In genomic region chr6:142146828-142147662, GRCh38 we compare ENCODE assay signal across 1 cellular context.
TF ChIP-seq lines count a peak whose summit lies in the region.

Gene NMBR (minus strand): TSS chr6:142147122. CDS start chr6:142088658, 58,464 bp downstream.
A gene with protein sequence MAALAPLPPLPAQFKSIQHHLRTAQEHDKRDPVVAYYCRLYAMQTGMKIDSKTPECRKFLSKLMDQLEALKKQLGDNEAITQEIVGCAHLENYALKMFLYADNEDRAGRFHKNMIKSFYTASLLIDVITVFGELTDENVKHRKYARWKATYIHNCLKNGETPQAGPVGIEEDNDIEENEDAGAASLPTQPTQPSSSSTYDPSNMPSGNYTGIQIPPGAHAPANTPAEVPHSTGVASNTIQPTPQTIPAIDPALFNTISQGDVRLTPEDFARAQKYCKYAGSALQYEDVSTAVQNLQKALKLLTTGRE (plus strand): TSS chr6:142147263. CDS start chr6:142147288, 25 bp downstream.

TF ChIP-seq in GM12878, 131 proteins besides CTCF, POLR2A, EP300 and RAD21 (continued from another document and continues in another):
- TF ChIP-seq, protein P1, sequence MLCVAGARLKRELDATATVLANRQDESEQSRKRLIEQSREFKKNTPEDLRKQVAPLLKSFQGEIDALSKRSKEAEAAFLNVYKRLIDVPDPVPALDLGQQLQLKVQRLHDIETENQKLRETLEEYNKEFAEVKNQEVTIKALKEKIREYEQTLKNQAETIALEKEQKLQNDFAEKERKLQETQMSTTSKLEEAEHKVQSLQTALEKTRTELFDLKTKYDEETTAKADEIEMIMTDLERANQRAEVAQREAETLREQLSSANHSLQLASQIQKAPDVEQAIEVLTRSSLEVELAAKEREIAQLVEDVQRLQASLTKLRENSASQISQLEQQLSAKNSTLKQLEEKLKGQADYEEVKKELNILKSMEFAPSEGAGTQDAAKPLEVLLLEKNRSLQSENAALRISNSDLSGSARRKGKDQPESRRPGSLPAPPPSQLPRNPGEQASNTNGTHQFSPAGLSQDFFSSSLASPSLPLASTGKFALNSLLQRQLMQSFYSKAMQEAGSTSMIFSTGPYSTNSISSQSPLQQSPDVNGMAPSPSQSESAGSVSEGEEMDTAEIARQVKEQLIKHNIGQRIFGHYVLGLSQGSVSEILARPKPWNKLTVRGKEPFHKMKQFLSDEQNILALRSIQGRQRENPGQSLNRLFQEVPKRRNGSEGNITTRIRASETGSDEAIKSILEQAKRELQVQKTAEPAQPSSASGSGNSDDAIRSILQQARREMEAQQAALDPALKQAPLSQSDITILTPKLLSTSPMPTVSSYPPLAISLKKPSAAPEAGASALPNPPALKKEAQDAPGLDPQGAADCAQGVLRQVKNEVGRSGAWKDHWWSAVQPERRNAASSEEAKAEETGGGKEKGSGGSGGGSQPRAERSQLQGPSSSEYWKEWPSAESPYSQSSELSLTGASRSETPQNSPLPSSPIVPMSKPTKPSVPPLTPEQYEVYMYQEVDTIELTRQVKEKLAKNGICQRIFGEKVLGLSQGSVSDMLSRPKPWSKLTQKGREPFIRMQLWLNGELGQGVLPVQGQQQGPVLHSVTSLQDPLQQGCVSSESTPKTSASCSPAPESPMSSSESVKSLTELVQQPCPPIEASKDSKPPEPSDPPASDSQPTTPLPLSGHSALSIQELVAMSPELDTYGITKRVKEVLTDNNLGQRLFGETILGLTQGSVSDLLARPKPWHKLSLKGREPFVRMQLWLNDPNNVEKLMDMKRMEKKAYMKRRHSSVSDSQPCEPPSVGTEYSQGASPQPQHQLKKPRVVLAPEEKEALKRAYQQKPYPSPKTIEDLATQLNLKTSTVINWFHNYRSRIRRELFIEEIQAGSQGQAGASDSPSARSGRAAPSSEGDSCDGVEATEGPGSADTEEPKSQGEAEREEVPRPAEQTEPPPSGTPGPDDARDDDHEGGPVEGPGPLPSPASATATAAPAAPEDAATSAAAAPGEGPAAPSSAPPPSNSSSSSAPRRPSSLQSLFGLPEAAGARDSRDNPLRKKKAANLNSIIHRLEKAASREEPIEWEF (IDR thresholded peaks at IDR 0.05; ENCODE audit: insufficient replicate concordance, low read depth, low read length) = no peak
- no peak for TF ChIP-seq NFXL1 (IDR thresholded peaks at IDR 0.05; ENCODE audit: borderline replicate concordance)
- TF ChIP-seq PRDM15 (CRISPR knock-in tag; IDR thresholded peaks at IDR 0.05) = no peak
- TF ChIP-seq CHD1 (IDR thresholded peaks at IDR 0.05; ENCODE audit: low read depth, low read length) = no peak
- TF ChIP-seq NR2C2 (IDR thresholded peaks at IDR 0.05; ENCODE audit: borderline replicate concordance, control insufficient read depth, insufficient read length, low read depth) = no peak
- no peak for TF ChIP-seq EZH2 (IDR thresholded peaks at IDR 0.05; ENCODE audit: borderline replicate concordance, control insufficient read depth, low read depth, low read length)
- TF ChIP-seq PAX8 (IDR thresholded peaks at IDR 0.05) = no peak
- TF ChIP-seq ZBTB4 (CRISPR knock-in tag; IDR thresholded peaks at IDR 0.05) = no peak
- TF ChIP-seq E4F1 (IDR thresholded peaks at IDR 0.05; ENCODE audit: borderline replicate concordance, partially characterized antibody) = peak; percentile 92
- peak; percentile 81 for TF ChIP-seq SKIL (IDR thresholded peaks at IDR 0.05; ENCODE audit: low read depth, poor library complexity, severe bottlenecking)
- TF ChIP-seq, protein P2, sequence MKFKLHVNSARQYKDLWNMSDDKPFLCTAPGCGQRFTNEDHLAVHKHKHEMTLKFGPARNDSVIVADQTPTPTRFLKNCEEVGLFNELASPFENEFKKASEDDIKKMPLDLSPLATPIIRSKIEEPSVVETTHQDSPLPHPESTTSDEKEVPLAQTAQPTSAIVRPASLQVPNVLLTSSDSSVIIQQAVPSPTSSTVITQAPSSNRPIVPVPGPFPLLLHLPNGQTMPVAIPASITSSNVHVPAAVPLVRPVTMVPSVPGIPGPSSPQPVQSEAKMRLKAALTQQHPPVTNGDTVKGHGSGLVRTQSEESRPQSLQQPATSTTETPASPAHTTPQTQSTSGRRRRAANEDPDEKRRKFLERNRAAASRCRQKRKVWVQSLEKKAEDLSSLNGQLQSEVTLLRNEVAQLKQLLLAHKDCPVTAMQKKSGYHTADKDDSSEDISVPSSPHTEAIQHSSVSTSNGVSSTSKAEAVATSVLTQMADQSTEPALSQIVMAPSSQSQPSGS (IDR thresholded peaks at IDR 0.05; ENCODE audit: low read length) = peak; percentile 59; the same call in 1 of the 2 replicates
- no peak for TF ChIP-seq SREBF1 (IDR thresholded peaks at IDR 0.05; ENCODE audit: low read length)
- TF ChIP-seq YBX1 (IDR thresholded peaks at IDR 0.05) = no peak
- no peak; the same call in 1 of the 2 replicates for TF ChIP-seq RFX5 (IDR thresholded peaks at IDR 0.05; ENCODE audit: low read depth, low read length)
- TF ChIP-seq FOS (IDR thresholded peaks at IDR 0.05; ENCODE audit: borderline replicate concordance, extremely low read depth, insufficient read length) = no peak
- peak; percentile 82; the same call in 1 of the 2 replicates for TF ChIP-seq SMC3 (IDR thresholded peaks at IDR 0.05; ENCODE audit: borderline replicate concordance, low read length)
- TF ChIP-seq ZNF24 (IDR thresholded peaks at IDR 0.05) = 0 out of 2 replicates have a peak, but pooled peaks have one; percentile 42
- peak in 1 of 2 experiments; percentile 97; a peak in 2 of 4 replicates for TF ChIP-seq ETV6 (conservative IDR thresholded peaks at IDR 0.05 in 1 of 2, IDR thresholded peaks at IDR 0.05 in 1 of 2; ENCODE audit: borderline replicate concordance in 1 of 2, low read depth in 1 of 2)
- TF ChIP-seq CREM (IDR thresholded peaks at IDR 0.05; ENCODE audit: low read depth) = peak; percentile 80
- TF ChIP-seq MEF2A (IDR thresholded peaks at IDR 0.05; ENCODE audit: insufficient read depth, low read depth, low read length) = no peak
- peak; percentile 97 for TF ChIP-seq RUNX3 (IDR thresholded peaks at IDR 0.05; ENCODE audit: low read length)
- TF ChIP-seq ZNF384 (IDR thresholded peaks at IDR 0.05; ENCODE audit: borderline replicate concordance, low read depth, low read length) = no peak
- TF ChIP-seq RB1 (IDR thresholded peaks at IDR 0.05; ENCODE audit: borderline replicate concordance) = peak; percentile 76; the same call in 1 of the 2 replicates
- TF ChIP-seq, protein P3, sequence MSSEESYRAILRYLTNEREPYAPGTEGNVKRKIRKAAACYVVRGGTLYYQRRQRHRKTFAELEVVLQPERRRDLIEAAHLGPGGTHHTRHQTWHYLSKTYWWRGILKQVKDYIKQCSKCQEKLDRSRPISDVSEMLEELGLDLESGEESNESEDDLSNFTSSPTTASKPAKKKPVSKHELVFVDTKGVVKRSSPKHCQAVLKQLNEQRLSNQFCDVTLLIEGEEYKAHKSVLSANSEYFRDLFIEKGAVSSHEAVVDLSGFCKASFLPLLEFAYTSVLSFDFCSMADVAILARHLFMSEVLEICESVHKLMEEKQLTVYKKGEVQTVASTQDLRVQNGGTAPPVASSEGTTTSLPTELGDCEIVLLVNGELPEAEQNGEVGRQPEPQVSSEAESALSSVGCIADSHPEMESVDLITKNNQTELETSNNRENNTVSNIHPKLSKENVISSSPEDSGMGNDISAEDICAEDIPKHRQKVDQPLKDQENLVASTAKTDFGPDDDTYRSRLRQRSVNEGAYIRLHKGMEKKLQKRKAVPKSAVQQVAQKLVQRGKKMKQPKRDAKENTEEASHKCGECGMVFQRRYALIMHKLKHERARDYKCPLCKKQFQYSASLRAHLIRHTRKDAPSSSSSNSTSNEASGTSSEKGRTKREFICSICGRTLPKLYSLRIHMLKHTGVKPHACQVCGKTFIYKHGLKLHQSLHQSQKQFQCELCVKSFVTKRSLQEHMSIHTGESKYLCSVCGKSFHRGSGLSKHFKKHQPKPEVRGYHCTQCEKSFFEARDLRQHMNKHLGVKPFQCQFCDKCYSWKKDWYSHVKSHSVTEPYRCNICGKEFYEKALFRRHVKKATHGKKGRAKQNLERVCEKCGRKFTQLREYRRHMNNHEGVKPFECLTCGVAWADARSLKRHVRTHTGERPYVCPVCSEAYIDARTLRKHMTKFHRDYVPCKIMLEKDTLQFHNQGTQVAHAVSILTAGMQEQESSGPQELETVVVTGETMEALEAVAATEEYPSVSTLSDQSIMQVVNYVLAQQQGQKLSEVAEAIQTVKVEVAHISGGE (CRISPR knock-in tag; IDR thresholded peaks at IDR 0.05) = no peak
- TF ChIP-seq ZSCAN29 (IDR thresholded peaks at IDR 0.05) = no peak
- no peak for TF ChIP-seq CHD4 (IDR thresholded peaks at IDR 0.05)
- TF ChIP-seq TBL1XR1 (IDR thresholded peaks at IDR 0.05; ENCODE audit: low read depth, low read length) = peak; percentile 37; the same call in 1 of the 2 replicates
